Comparison of ENCODE assay signal across 22 cellular contexts in the genomic region with DNA sequence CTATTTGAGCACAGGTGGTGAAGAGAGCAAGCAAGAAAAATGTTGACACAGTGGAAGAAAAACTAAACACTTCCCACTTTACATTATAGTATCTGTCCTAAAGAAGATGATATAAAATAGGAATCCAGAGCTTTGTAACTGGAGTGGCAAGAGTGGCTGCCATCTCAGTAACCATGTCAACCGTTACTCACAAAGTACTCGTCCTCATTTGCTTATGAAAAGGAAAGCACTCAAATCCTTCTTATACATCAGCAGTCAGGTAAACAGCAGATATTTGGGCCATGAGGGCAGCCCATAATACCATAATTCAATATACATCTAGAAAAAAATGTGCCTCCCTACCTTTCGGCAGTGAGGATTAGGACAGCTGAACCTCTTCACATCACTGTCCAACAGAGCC.
DNase-seq lines count a peak whose midpoint lies in the region; ATAC-seq, FAIRE-seq and TF ChIP-seq lines count a peak whose summit lies in the region.
"Had no signal": no experiment of that assay in that cellular context is flagged by ENCODE, and none has a peak within 500 bp of the region (broad histone marks: within the 10 kb centered on the region; RNA-seq: fewer than 3 reads in every experiment).

No MANE protein-coding gene starts in this region.

- no peaks in the 10 kb centered on the region for H3K27me3 ChIP-seq in bronchial epithelial cell (ENCODE audit: control insufficient read depth, insufficient read depth, low read length)
- H3K27me3 ChIP-seq: BLaER1 treated with 17β-estradiol and CSF1 and Interleukin-3, amounts not matched to agents 10 nM and 100 nM; Peyer's patch had no signal

- H3K4me1 Mint-ChIP-seq in osteocyte (ENCODE audit: unreplicated experiment), result peaks cover 19% of the 10 kb centered on the region
- H3K4me1 Mint-ChIP-seq: CD4-positive, alpha-beta memory T cell had no signal

- no peaks in the 10 kb centered on the region for H3K27me3 Mint-ChIP-seq in osteocyte (ENCODE audit: unreplicated experiment)
- H3K27me3 Mint-ChIP-seq: CD4-positive, alpha-beta memory T cell; T-cell had no signal

- H3K36me3 ChIP-seq in bronchial epithelial cell (ENCODE audit: control insufficient read depth, insufficient read depth, low read length), result peaks cover 18% of the 10 kb centered on the region

- no peak overlapping the region for H3K27ac Mint-ChIP-seq in osteocyte (ENCODE audit: unreplicated experiment)
- H3K27ac Mint-ChIP-seq: T-helper 2 cell treated with Interferon-gamma antibody and Interleukin-4, amounts not matched to agents 5 μg/mL and 100 μg/mL, for 36 hours had no signal

- DNase-seq in DMS53 (lab: John Stamatoyannopoulos, UW) (peak; percentile 46), DMS53 treated with DMSO at 0.1 percent for 48 hours (lab: John Stamatoyannopoulos, UW; ENCODE audit: unreplicated experiment) (no peak), ELR (ENCODE audit: low read depth) (peak; percentile 45), NCI-H187 treated with DMSO at 0.1 percent for 48 hours (lab: John Stamatoyannopoulos, UW) (peak; percentile 91), bronchial epithelial cell (ENCODE audit: low read depth) (peak; percentile 57), amniotic stem cell (lab: John Stamatoyannopoulos, UW) (no peak), osteocyte (ENCODE audit: extremely low spot score, unreplicated experiment) (no peak)
- DNase-seq: ACHN; CD4-positive, alpha-beta memory T cell; GDM1; KG1; NCI-H1092 treated with DMSO at 0.1 percent for 48 hours; NCI-H1694 treated with DMSO at 0.1 percent for 48 hours; NCI-H524; NCI-H774; NK-92 treated with Interleukin-12 subunit alpha and Interleukin-12 subunit beta, amount 100 ng/mL, for 24 hours; Peyer's patch; T-cell had no signal

- no peak overlapping the region for H3K4me3 Mint-ChIP-seq in osteocyte (ENCODE audit: unreplicated experiment)
- H3K4me3 Mint-ChIP-seq: CD4-positive, alpha-beta memory T cell; T-cell; T-helper 2 cell treated with Interferon-gamma antibody and Interleukin-4, amounts not matched to agents 5 μg/mL and 100 μg/mL, for 36 hours had no signal

- FAIRE-seq in bronchial epithelial cell (lab: Jason Lieb, UNC), result no peak
- FAIRE-seq: H54 had no signal

- H3K36me3 Mint-ChIP-seq in osteocyte (ENCODE audit: unreplicated experiment), result peaks cover 52% of the 10 kb centered on the region

- no peak for ATAC-seq in GM18502 (IDR thresholded peaks at IDR 0.05; ENCODE audit: poor library complexity, unreplicated experiment)
- ATAC-seq: T-cell had no signal

- H3K9me3 Mint-ChIP-seq in osteocyte (ENCODE audit: unreplicated experiment), result no peaks in the 10 kb centered on the region
- H3K9me3 Mint-ChIP-seq: CD4-positive, alpha-beta memory T cell; T-cell; T-helper 2 cell treated with Interferon-gamma antibody and Interleukin-4, amounts not matched to agents 5 μg/mL and 100 μg/mL, for 36 hours had no signal

- TF ChIP-seq CTCF in bronchial epithelial cell (IDR thresholded peaks at IDR 0.05; ENCODE audit: insufficient read depth, low read length, severe bottlenecking) (no peak), osteocyte (IDR thresholded peaks at IDR 0.05) (no peak)

- no peak overlapping the region for H3K4me3 ChIP-seq in bronchial epithelial cell (ENCODE audit: low read depth, low read length)
- H3K4me3 ChIP-seq: BLaER1 treated with 17β-estradiol and CSF1 and Interleukin-3, amounts not matched to agents 10 nM and 100 nM; Peyer's patch had no signal

Comparison
In these comparisons a context has a peak if more than half of its experiments do, and no peak if none do; other contexts are left out.
1. DNase-seq: peak in DMS53 (single experiment), ELR (single experiment), NCI-H187 treated with DMSO at 0.1 percent for 48 hours (single experiment) and bronchial epithelial cell (single experiment); none in DMS53 treated with DMSO at 0.1 percent for 48 hours (single experiment), amniotic stem cell (single experiment) and osteocyte (single experiment).